In genomic region chr7:40675741-40676140, GRCh38 we compare ENCODE assay signal across 16 cellular contexts.
A peak's percentile ranks its signal among the peaks of the same experiment; 100 is the strongest.
DNase-seq lines count a peak whose midpoint lies in the region; ATAC-seq, FAIRE-seq and TF ChIP-seq lines count a peak whose summit lies in the region.
"Had no signal": no experiment of that assay in that cellular context is flagged by ENCODE, and none has a peak within 500 bp of the region (broad histone marks: within the 10 kb centered on the region; RNA-seq: fewer than 3 reads in every experiment).

No MANE protein-coding gene starts in this region.

- H3K36me3 ChIP-seq in RWPE2 (ENCODE audit: low read depth) (no peaks in the 10 kb centered on the region), bronchial epithelial cell (ENCODE audit: control insufficient read depth, insufficient read depth, low read length) (no peaks in the 10 kb centered on the region)
- H3K36me3 ChIP-seq: BLaER1 treated with 17β-estradiol and CSF1 and Interleukin-3, amounts not matched to agents 10 nM and 100 nM; HAP-1 had no signal

- H3K36me3 Mint-ChIP-seq in activated naive CD8-positive, alpha-beta T cell treated with anti-CD3 and anti-CD28 coated beads, Interleukin-2, amount 50 U/mL, for 24 hours (ENCODE audit: low read depth), result no peaks in the 10 kb centered on the region
- H3K36me3 Mint-ChIP-seq: CD8-positive, alpha-beta T cell had no signal

- H3K27me3 Mint-ChIP-seq in activated naive CD8-positive, alpha-beta T cell treated with anti-CD3 and anti-CD28 coated beads, Interleukin-2, amount 50 U/mL, for 24 hours, result peaks cover 2% of the 10 kb centered on the region

- ATAC-seq in RWPE2 (ENCODE audit: low read depth) (peak; percentile 66), foreskin keratinocyte (peak; percentile 73)
- no peak for ATAC-seq in activated naive CD8-positive, alpha-beta T cell treated with anti-CD3 and anti-CD28 coated beads, Interleukin-2, amount 50 U/mL, for 24 hours
- ATAC-seq: CD8-positive, alpha-beta T cell had no signal

- H3K4me3 ChIP-seq in RWPE2 (ENCODE audit: severe bottlenecking) (no peak overlapping the region), bronchial epithelial cell (ENCODE audit: low read depth, low read length) (no peak overlapping the region)
- H3K4me3 ChIP-seq: BLaER1 treated with 17β-estradiol and CSF1 and Interleukin-3, amounts not matched to agents 10 nM and 100 nM; GM23248; HAP-1 had no signal

- FAIRE-seq in bronchial epithelial cell (lab: Jason Lieb, UNC), result no peak
- FAIRE-seq: G401.6, GM12891 had no signal

- no peak overlapping the region for H3K27ac ChIP-seq in RWPE2 (ENCODE audit: poor library complexity, severe bottlenecking)
- no peak overlapping the region for H3K27ac ChIP-seq in foreskin keratinocyte
- H3K27ac ChIP-seq: BLaER1 treated with 17β-estradiol and CSF1 and Interleukin-3, amounts not matched to agents 10 nM and 100 nM; GM23248 had no signal

- no peaks in the 10 kb centered on the region for H3K9me3 ChIP-seq in RWPE2 (ENCODE audit: severe bottlenecking)
- H3K9me3 ChIP-seq: BLaER1 treated with 17β-estradiol and CSF1 and Interleukin-3, amounts not matched to agents 10 nM and 100 nM; HAP-1 had no signal

- no peak overlapping the region for H3K4me3 Mint-ChIP-seq in activated naive CD8-positive, alpha-beta T cell treated with anti-CD3 and anti-CD28 coated beads, Interleukin-2, amount 50 U/mL, for 24 hours
- H3K4me3 Mint-ChIP-seq: B cell; CD8-positive, alpha-beta T cell had no signal

- TF ChIP-seq CTCF in RWPE2 (IDR thresholded peaks at IDR 0.05; ENCODE audit: poor library complexity, severe bottlenecking) (no peak), bronchial epithelial cell (IDR thresholded peaks at IDR 0.05; ENCODE audit: insufficient read depth, low read length, severe bottlenecking) (no peak), foreskin keratinocyte (conservative IDR thresholded peaks at IDR 0.05) (no peak)

- no peak overlapping the region for H3K27ac Mint-ChIP-seq in activated naive CD8-positive, alpha-beta T cell treated with anti-CD3 and anti-CD28 coated beads, Interleukin-2, amount 50 U/mL, for 24 hours
- H3K27ac Mint-ChIP-seq: B cell; CD8-positive, alpha-beta T cell had no signal

- no peaks in the 10 kb centered on the region for H3K9me3 Mint-ChIP-seq in activated naive CD8-positive, alpha-beta T cell treated with anti-CD3 and anti-CD28 coated beads, Interleukin-2, amount 50 U/mL, for 24 hours
- H3K9me3 Mint-ChIP-seq: CD8-positive, alpha-beta T cell had no signal

- H3K27me3 ChIP-seq in RWPE2 (ENCODE audit: insufficient read depth, poor library complexity, severe bottlenecking), result no peaks in the 10 kb centered on the region
- no peaks in the 10 kb centered on the region for H3K27me3 ChIP-seq in bronchial epithelial cell (ENCODE audit: control insufficient read depth, insufficient read depth, low read length)
- H3K27me3 ChIP-seq in foreskin keratinocyte, result no peaks in the 10 kb centered on the region
- H3K27me3 ChIP-seq: BLaER1 treated with 17β-estradiol and CSF1 and Interleukin-3, amounts not matched to agents 10 nM and 100 nM had no signal

- DNase-seq in RWPE2 (ENCODE audit: low spot score) (no peak), bronchial epithelial cell (ENCODE audit: low read depth) (peak; percentile 77), foreskin keratinocyte (peak; percentile 47 to 73), D341Med (ENCODE audit: low spot score) (no peak), HCEC 1CT (no peak)
- DNase-seq in activated naive CD8-positive, alpha-beta T cell treated with anti-CD3 and anti-CD28 coated beads, Interleukin-2, amount 50 U/mL, for 24 hours, result no peak
- DNase-seq: Calu3; CD8-positive, alpha-beta T cell; DMS 273 treated with DMSO at 0.1 percent for 48 hours; DMS53 had no signal

- H3K4me1 Mint-ChIP-seq in activated naive CD8-positive, alpha-beta T cell treated with anti-CD3 and anti-CD28 coated beads, Interleukin-2, amount 50 U/mL, for 24 hours, result peaks cover 16% of the 10 kb centered on the region
- H3K4me1 Mint-ChIP-seq: B cell had no signal

- H3K4me1 ChIP-seq in RWPE2 (ENCODE audit: insufficient read depth, poor library complexity, severe bottlenecking) (peaks cover 20% of the 10 kb centered on the region), foreskin keratinocyte (peaks cover 13% of the 10 kb centered on the region)
- H3K4me1 ChIP-seq: HAP-1 had no signal

Comparison
In these comparisons a context has a peak if more than half of its experiments do, and no peak if none do; other contexts are left out.
1. DNase-seq: peak in bronchial epithelial cell (single experiment) and foreskin keratinocyte (2 of 2); none in RWPE2 (single experiment), D341Med (single experiment), HCEC 1CT (single experiment) and activated naive CD8-positive, alpha-beta T cell treated with anti-CD3 and anti-CD28 coated beads, Interleukin-2, amount 50 U/mL, for 24 hours (single experiment).